In the genomic region with DNA sequence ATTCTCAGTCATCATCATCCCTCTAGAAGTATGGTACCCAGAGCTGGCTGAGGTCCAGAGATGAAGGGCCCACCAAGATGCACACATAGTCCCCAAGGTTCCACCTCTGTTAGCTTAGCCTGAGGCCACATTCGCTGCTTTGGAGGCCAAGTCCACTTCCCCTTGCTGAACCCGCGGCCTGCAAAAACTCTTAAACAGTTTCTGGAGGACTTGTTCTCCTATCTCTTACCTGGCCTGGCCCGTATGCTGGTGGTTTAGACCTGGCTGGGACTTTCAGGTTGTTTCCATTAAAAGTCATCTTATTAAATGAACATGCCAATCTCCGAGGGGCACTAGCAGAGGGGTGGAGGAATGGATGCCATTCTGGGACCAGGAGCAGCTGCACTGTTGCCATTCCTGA, we compare ENCODE assay signal across 26 cellular contexts.
DNase-seq lines count a peak whose midpoint lies in the region; ATAC-seq, FAIRE-seq and TF ChIP-seq lines count a peak whose summit lies in the region.
"Had no signal": no experiment of that assay in that cellular context is flagged by ENCODE, and none has a peak within 500 bp of the region (broad histone marks: within the 10 kb centered on the region; RNA-seq: fewer than 3 reads in every experiment).

No MANE protein-coding gene starts in this region.

- H3K9me1 ChIP-seq in keratinocyte (ENCODE audit: control insufficient read depth, extremely low read depth, insufficient read depth, low read length): peaks cover 6% of the 10 kb centered on the region

- H3K79me2 ChIP-seq in keratinocyte (ENCODE audit: control insufficient read depth, insufficient read depth, low read length): no peaks in the 10 kb centered on the region

- peak overlapping the region; percentile 49 for H3K4me2 ChIP-seq in keratinocyte (ENCODE audit: control insufficient read depth, extremely low read depth, insufficient read depth, low read depth, low read length)
- H3K4me2 ChIP-seq: A549; BLaER1 treated with 17β-estradiol and CSF1 and Interleukin-3, amounts not matched to agents 10 nM and 100 nM; GM23338 had no signal

- peaks cover 9% of the 10 kb centered on the region for H3K4me1 Mint-ChIP-seq in activated T-helper 17 cell treated with anti-CD3 and anti-CD28 coated beads, Interleukin-2, amount 50 U/mL, for 72 hours

- H3K9ac ChIP-seq in keratinocyte (ENCODE audit: control insufficient read depth, extremely low read depth, insufficient read depth, low read length) (no peak overlapping the region), skeletal muscle tissue (ENCODE audit: low read depth in 1 of 3, low read length in 3 of 3) (peak overlapping the region in 1 of 3 donors; percentile 75)
- H3K9ac ChIP-seq: BLaER1 treated with 17β-estradiol and CSF1 and Interleukin-3, amounts not matched to agents 10 nM and 100 nM had no signal

- no peaks in the 10 kb centered on the region for H3K27me3 Mint-ChIP-seq in activated T-helper 17 cell treated with anti-CD3 and anti-CD28 coated beads, Interleukin-2, amount 50 U/mL, for 72 hours
- H3K27me3 Mint-ChIP-seq: CD4-positive, alpha-beta T cell had no signal

- dilution Hi-C loops in keratinocyte (cut with MboI; ENCODE audit: extremely low pct_ligation_motif_present, low sequenced_read_pairs): no loop called here

- H3K4me1 ChIP-seq in left ventricle myocardium inferior (peaks cover 28% of the 10 kb centered on the region), keratinocyte (ENCODE audit: control insufficient read depth, extremely low read depth, insufficient read depth, low read length) (peaks cover 18% of the 10 kb centered on the region), skeletal muscle tissue (ENCODE audit: control insufficient read depth in 3 of 3, insufficient read depth in 3 of 3, low read length in 3 of 3) (peaks cover 21 to 73% (median 54%) of the 10 kb centered on the region in 3 donors), mucosa of descending colon (ENCODE audit: low read depth) (no peaks in the 10 kb centered on the region)
- H3K4me1 ChIP-seq: A549; BLaER1 treated with 17β-estradiol and CSF1 and Interleukin-3, amounts not matched to agents 10 nM and 100 nM had no signal

- H3K36me3 ChIP-seq in left ventricle myocardium inferior: no peaks in the 10 kb centered on the region
- H3K36me3 ChIP-seq in keratinocyte (ENCODE audit: control insufficient read depth in 2 of 2, extremely low read depth in 1 of 2, insufficient read depth in 2 of 2, low read length in 2 of 2): no peaks in the 10 kb centered on the region
- no peaks in the 10 kb centered on the region for H3K36me3 ChIP-seq in skeletal muscle tissue (ENCODE audit: control insufficient read depth in 3 of 3, insufficient read depth in 3 of 3, low read length in 3 of 3)
- no peaks in the 10 kb centered on the region for H3K36me3 ChIP-seq in mucosa of descending colon (ENCODE audit: low read depth)
- H3K36me3 ChIP-seq: BLaER1 treated with 17β-estradiol and CSF1 and Interleukin-3, amounts not matched to agents 10 nM and 100 nM; MG63 had no signal

- no peak for FAIRE-seq in keratinocyte (lab: Jason Lieb, UNC)
- FAIRE-seq: A549, D721Med, RCC 7860 had no signal

- H3K4me3 ChIP-seq in left ventricle myocardium inferior: no peak overlapping the region
- H3K4me3 ChIP-seq in keratinocyte (ENCODE audit: control insufficient read depth in 2 of 3, extremely low read depth in 1 of 3, insufficient read depth in 2 of 3, low read depth in 1 of 3, low read length in 3 of 3): no peak overlapping the region
- H3K4me3 ChIP-seq in skeletal muscle tissue (ENCODE audit: low read length in 3 of 3): peak overlapping the region in 1 of 3 donors; percentile 41
- no peak overlapping the region for H3K4me3 ChIP-seq in mucosa of descending colon
- H3K4me3 ChIP-seq: A549; BLaER1 treated with 17β-estradiol and CSF1 and Interleukin-3, amounts not matched to agents 10 nM and 100 nM; GM23338; MG63 had no signal

- no peak for ATAC-seq in activated T-helper 17 cell treated with anti-CD3 and anti-CD28 coated beads, Interleukin-2, amount 50 U/mL, for 72 hours (replicated peaks)
- no peak for ATAC-seq in mucosa of descending colon
- ATAC-seq in HG03354 (IDR thresholded peaks at IDR 0.05; ENCODE audit: poor library complexity, severe bottlenecking, unreplicated experiment): no peak
- ATAC-seq: A549, GM23338 had no signal

- H3K27me3 ChIP-seq in left ventricle myocardium inferior (ENCODE audit: low read depth) (no peaks in the 10 kb centered on the region), keratinocyte (ENCODE audit: control insufficient read depth, extremely low read depth, insufficient read depth, low read length) (no peaks in the 10 kb centered on the region), skeletal muscle tissue (ENCODE audit: control insufficient read depth in 3 of 3, insufficient read depth in 3 of 3, low read length in 3 of 3) (no peaks in the 10 kb centered on the region)
- H3K27me3 ChIP-seq: BLaER1 treated with 17β-estradiol and CSF1 and Interleukin-3, amounts not matched to agents 10 nM and 100 nM; MG63 had no signal

- no peak overlapping the region for H2AFZ ChIP-seq in keratinocyte (ENCODE audit: control insufficient read depth, low read length)
- H2AFZ ChIP-seq: GM23338 had no signal

- H4K20me1 ChIP-seq in keratinocyte (ENCODE audit: control insufficient read depth, extremely low read depth, insufficient read depth, low read length): no peaks in the 10 kb centered on the region
- H4K20me1 ChIP-seq: BLaER1 treated with 17β-estradiol and CSF1 and Interleukin-3, amounts not matched to agents 10 nM and 100 nM had no signal

- DNase-seq in left ventricle myocardium inferior (no peak), cardiac septum (ENCODE audit: low spot score) (no peak), keratinocyte (ENCODE audit: low read depth, low spot score) (no peak), mucosa of descending colon (no peak)
- DNase-seq: AML-193; CD4-positive, alpha-beta T cell; H9; HFFc6; IMR-90; KG1; MG63; NCI-H1105 treated with DMSO at 0.1 percent for 48 hours; NCI-H146; NCI-H1930; NCI-H2107; NCI-H446; NCI-H524 treated with DMSO at 0.1 percent for 48 hours; NCI-H774 had no signal

- peaks cover 7% of the 10 kb centered on the region for H3K36me3 Mint-ChIP-seq in activated T-helper 17 cell treated with anti-CD3 and anti-CD28 coated beads, Interleukin-2, amount 50 U/mL, for 72 hours (ENCODE audit: low read depth)

- intact Hi-C loops in left ventricle myocardium inferior (cut with micrococcal nuclease): no loop called here
- intact Hi-C loops in cardiac septum (cut with DNase I): no loop called here
- intact Hi-C loops in mucosa of descending colon (cut with DNase I, micrococcal nuclease): no loop called here

- peak overlapping the region; percentile 41 for H3K27ac Mint-ChIP-seq in activated T-helper 17 cell treated with anti-CD3 and anti-CD28 coated beads, Interleukin-2, amount 50 U/mL, for 72 hours
- H3K27ac Mint-ChIP-seq: CD4-positive, alpha-beta T cell; GM23338; HFFc6 had no signal

- peak overlapping the region; percentile 82 for H3K27ac ChIP-seq in left ventricle myocardium inferior (replicated peaks)
- H3K27ac ChIP-seq in keratinocyte (ENCODE audit: control insufficient read depth, insufficient read depth, low read length): no peak overlapping the region
- peak overlapping the region; percentile 90 for H3K27ac ChIP-seq in skeletal muscle tissue (ENCODE audit: low read depth, low read length)
- H3K27ac ChIP-seq: A549; BLaER1 treated with 17β-estradiol and CSF1 and Interleukin-3, amounts not matched to agents 10 nM and 100 nM had no signal

- H3K4me3 Mint-ChIP-seq in activated T-helper 17 cell treated with anti-CD3 and anti-CD28 coated beads, Interleukin-2, amount 50 U/mL, for 72 hours: no peak overlapping the region
- H3K4me3 Mint-ChIP-seq: CD4-positive, alpha-beta T cell; GM23338; H9; HFFc6 had no signal

- TF ChIP-seq CTCF in left ventricle myocardium inferior (IDR thresholded peaks at IDR 0.05; ENCODE audit: borderline replicate concordance): no peak
- TF ChIP-seq CTCF in keratinocyte (optimal IDR thresholded peaks at IDR 0.05 in 1 of 3, IDR thresholded peaks at IDR 0.05 in 1 of 3, conservative IDR thresholded peaks at IDR 0.05 in 1 of 3; ENCODE audit: extremely low read depth in 1 of 3, insufficient read depth in 2 of 3, low read length in 3 of 3): no peak
- TF ChIP-seq CTCF in mucosa of descending colon (IDR thresholded peaks at IDR 0.05): no peak

- no peaks in the 10 kb centered on the region for H3K9me3 Mint-ChIP-seq in activated T-helper 17 cell treated with anti-CD3 and anti-CD28 coated beads, Interleukin-2, amount 50 U/mL, for 72 hours
- H3K9me3 Mint-ChIP-seq: CD4-positive, alpha-beta T cell; HFFc6 had no signal

- no peaks in the 10 kb centered on the region for H3K9me3 ChIP-seq in left ventricle myocardium inferior (replicated peaks)
- H3K9me3 ChIP-seq in keratinocyte (ENCODE audit: control insufficient read depth, low read depth, low read length): no peaks in the 10 kb centered on the region
- no peaks in the 10 kb centered on the region for H3K9me3 ChIP-seq in skeletal muscle tissue (ENCODE audit: control insufficient read depth in 3 of 3, low read length in 3 of 3)
- H3K9me3 ChIP-seq in mucosa of descending colon: no peaks in the 10 kb centered on the region
- H3K9me3 ChIP-seq: A549; BLaER1 treated with 17β-estradiol and CSF1 and Interleukin-3, amounts not matched to agents 10 nM and 100 nM; MG63 had no signal
